Comparison of ENCODE assay signal across 1 cellular context in the genomic region with DNA sequence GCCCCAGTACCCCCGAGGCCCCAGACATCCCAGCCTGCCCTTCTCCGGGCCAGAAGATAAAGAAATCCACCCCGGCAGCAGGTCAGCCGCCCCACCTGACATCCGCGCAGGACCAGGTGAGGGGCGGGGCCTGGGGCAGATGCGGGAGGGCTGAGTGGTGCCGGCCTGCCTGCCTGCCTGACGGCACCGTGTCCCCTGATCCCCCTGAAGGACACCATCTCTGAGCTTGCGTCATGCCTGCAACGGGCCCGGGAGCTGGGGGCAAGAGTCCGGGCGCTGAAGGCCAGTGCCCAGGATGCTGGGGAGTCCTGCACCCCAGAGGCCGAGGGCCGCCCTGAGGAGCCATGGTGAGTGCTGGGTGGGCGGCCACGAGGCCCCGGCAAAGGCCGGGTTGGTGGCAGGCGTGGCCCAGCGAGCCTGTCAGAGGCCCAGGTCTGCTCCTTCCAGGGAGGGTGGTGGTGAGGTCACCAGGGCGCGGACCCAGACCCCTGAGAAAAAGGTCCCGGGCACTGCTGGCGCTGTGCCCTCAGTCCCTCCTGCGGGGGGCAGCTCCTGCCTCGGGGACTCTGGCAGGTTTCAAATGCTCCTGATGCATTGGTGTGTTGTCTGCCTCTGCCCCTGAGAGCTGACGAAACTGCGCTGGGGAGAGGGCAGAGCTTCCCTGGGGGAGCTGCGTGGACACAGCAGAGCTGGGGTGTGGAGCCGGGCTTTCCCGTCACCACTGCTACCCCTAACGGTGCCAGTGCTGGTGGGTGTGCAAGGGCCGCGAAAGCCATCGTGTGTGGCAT.
A peak's percentile ranks its signal among the peaks of the same experiment; 100 is the strongest.
TF ChIP-seq lines count a peak whose summit lies in the region.

No MANE protein-coding gene starts in this region.

TF ChIP-seq in K562, 482 proteins besides CTCF, POLR2A, EP300 and RAD21 (continued from another document):
- TF ChIP-seq, protein P1, sequence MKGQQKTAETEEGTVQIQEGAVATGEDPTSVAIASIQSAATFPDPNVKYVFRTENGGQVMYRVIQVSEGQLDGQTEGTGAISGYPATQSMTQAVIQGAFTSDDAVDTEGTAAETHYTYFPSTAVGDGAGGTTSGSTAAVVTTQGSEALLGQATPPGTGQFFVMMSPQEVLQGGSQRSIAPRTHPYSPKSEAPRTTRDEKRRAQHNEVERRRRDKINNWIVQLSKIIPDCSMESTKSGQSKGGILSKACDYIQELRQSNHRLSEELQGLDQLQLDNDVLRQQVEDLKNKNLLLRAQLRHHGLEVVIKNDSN (CRISPR knock-in tag; IDR thresholded peaks at IDR 0.05), result no peak; the same call in 1 of the 2 replicates
- TF ChIP-seq PHB2 (IDR thresholded peaks at IDR 0.05; ENCODE audit: low read depth) (no peak), MAFK (IDR thresholded peaks at IDR 0.05; ENCODE audit: low read length) (no peak), RBM22 (IDR thresholded peaks at IDR 0.05; ENCODE audit: low read depth, low read length, poor library complexity, severe bottlenecking) (peak; percentile 21), C11orf30 (IDR thresholded peaks at IDR 0.05; ENCODE audit: low read depth) (no peak), ZNF318 (IDR thresholded peaks at IDR 0.05; ENCODE audit: borderline replicate concordance in 1 of 2, low read depth in 1 of 2) (no peak)
- TF ChIP-seq, protein P2, sequence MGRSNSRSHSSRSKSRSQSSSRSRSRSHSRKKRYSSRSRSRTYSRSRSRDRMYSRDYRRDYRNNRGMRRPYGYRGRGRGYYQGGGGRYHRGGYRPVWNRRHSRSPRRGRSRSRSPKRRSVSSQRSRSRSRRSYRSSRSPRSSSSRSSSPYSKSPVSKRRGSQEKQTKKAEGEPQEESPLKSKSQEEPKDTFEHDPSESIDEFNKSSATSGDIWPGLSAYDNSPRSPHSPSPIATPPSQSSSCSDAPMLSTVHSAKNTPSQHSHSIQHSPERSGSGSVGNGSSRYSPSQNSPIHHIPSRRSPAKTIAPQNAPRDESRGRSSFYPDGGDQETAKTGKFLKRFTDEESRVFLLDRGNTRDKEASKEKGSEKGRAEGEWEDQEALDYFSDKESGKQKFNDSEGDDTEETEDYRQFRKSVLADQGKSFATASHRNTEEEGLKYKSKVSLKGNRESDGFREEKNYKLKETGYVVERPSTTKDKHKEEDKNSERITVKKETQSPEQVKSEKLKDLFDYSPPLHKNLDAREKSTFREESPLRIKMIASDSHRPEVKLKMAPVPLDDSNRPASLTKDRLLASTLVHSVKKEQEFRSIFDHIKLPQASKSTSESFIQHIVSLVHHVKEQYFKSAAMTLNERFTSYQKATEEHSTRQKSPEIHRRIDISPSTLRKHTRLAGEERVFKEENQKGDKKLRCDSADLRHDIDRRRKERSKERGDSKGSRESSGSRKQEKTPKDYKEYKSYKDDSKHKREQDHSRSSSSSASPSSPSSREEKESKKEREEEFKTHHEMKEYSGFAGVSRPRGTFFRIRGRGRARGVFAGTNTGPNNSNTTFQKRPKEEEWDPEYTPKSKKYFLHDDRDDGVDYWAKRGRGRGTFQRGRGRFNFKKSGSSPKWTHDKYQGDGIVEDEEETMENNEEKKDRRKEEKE (IDR thresholded peaks at IDR 0.05; ENCODE audit: borderline replicate concordance in 1 of 2, control insufficient read depth in 1 of 2, low read depth in 2 of 2, low read length in 1 of 2), result no peak
